In the genomic region with DNA sequence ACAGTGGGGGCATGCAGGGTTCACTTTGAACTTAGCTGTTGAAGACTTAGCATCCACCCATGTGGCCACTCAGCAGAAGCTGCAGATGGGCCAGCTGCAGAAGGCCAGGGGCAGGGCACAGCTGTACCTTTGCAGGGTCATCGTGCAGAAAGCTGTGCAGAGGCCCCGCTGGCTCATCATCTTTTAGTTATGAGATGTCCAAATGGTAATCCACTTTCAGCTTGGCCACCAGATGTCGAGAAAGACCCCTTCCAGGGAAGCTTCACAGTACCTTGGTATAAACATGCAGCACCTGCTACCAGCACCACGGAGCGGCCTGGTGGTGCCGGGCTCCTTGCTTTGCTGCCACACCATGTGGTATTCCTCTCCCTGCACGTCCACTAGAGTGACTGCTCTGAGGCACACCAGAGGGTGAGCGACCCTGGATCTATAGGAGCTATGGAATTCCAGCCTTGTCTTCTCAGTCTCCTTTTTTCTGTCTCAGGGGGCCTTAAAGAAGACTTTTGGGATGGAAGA, we compare ENCODE assay signal across 18 cellular contexts.
DNase-seq lines count a peak whose midpoint lies in the region; ATAC-seq and TF ChIP-seq lines count a peak whose summit lies in the region.
"Had no signal": no experiment of that assay in that cellular context is flagged by ENCODE, and none has a peak within 500 bp of the region (broad histone marks: within the 10 kb centered on the region; RNA-seq: fewer than 3 reads in every experiment).

No MANE protein-coding gene starts in this region.

- no peaks in the 10 kb centered on the region for H3K27me3 ChIP-seq in KMS-11 (ENCODE audit: insufficient read depth, low read depth)
- no peaks in the 10 kb centered on the region for H3K27me3 ChIP-seq in testis

- H3K4me1 ChIP-seq in KMS-11 (ENCODE audit: low read depth, poor library complexity, severe bottlenecking) (peaks cover 71% of the 10 kb centered on the region), testis (no peaks in the 10 kb centered on the region)

- no peaks in the 10 kb centered on the region for H4K20me1 ChIP-seq in KMS-11 (ENCODE audit: insufficient read depth)

- peak overlapping the region; percentile 20; the same call in 1 of the 2 replicates for H3K9ac ChIP-seq in KMS-11

- TF ChIP-seq POLR2A in testis (IDR thresholded peaks at IDR 0.05): no peak

- peak overlapping the region; percentile 85 for H3K4me2 ChIP-seq in KMS-11

- H3K36me3 ChIP-seq in KMS-11 (ENCODE audit: insufficient read depth): no peaks in the 10 kb centered on the region
- no peaks in the 10 kb centered on the region for H3K36me3 ChIP-seq in testis (ENCODE audit: low read depth, missing control alignments)

- 93 to 100% methylated on average over 1 to 8 of the region's 8 CpGs for WGBS in testis, 2 donors

- intact Hi-C loops in testis (cut with DNase I; ENCODE audit: low total_unique reads): no loop called here

- H3K27ac ChIP-seq in KMS-11 (peak overlapping the region; percentile 69), testis (no peak overlapping the region)
- H3K27ac ChIP-seq: 22Rv1, RWPE1 had no signal

- no peaks in the 10 kb centered on the region for H3K4me1 Mint-ChIP-seq in stimulated activated effector memory CD8-positive, alpha-beta T cell treated with anti-CD3 and anti-CD28 coated beads, Interleukin-12 subunit alpha, Interleukin-12 subunit beta, amount 100 ng/mL, for 72 hours

- no peaks in the 10 kb centered on the region for H3K9me3 Mint-ChIP-seq in stimulated activated effector memory CD8-positive, alpha-beta T cell treated with anti-CD3 and anti-CD28 coated beads, Interleukin-12 subunit alpha, Interleukin-12 subunit beta, amount 100 ng/mL, for 72 hours

- no peak overlapping the region for H3K27ac Mint-ChIP-seq in stimulated activated effector memory CD8-positive, alpha-beta T cell treated with anti-CD3 and anti-CD28 coated beads, Interleukin-12 subunit alpha, Interleukin-12 subunit beta, amount 100 ng/mL, for 72 hours
- H3K27ac Mint-ChIP-seq: IgD-negative memory B cell had no signal

- H3K36me3 Mint-ChIP-seq in stimulated activated effector memory CD8-positive, alpha-beta T cell treated with anti-CD3 and anti-CD28 coated beads, Interleukin-12 subunit alpha, Interleukin-12 subunit beta, amount 100 ng/mL, for 72 hours: no peaks in the 10 kb centered on the region
- H3K36me3 Mint-ChIP-seq: IgD-negative memory B cell had no signal

- H3K4me3 ChIP-seq in KMS-11 (IDR thresholded peaks at IDR 0.05; ENCODE audit: insufficient read depth, low read depth, low read length) (no peak overlapping the region), testis (no peak overlapping the region)
- H3K4me3 ChIP-seq: GM12878 had no signal

- H3K9me3 ChIP-seq in testis: no peaks in the 10 kb centered on the region

- peak overlapping the region; percentile 11; the same call in 1 of the 2 replicates for H2AFZ ChIP-seq in KMS-11 (ENCODE audit: low read depth)

- peak; percentile 31 for ATAC-seq in stimulated activated effector memory CD8-positive, alpha-beta T cell treated with anti-CD3 and anti-CD28 coated beads, Interleukin-12 subunit alpha, Interleukin-12 subunit beta, amount 100 ng/mL, for 72 hours

- peak; percentile 56 for DNase-seq in DMS 273 (lab: John Stamatoyannopoulos, UW; ENCODE audit: unreplicated experiment)
- no peak for DNase-seq in DMS 273 treated with DMSO at 0.1 percent for 48 hours (lab: John Stamatoyannopoulos, UW)
- DNase-seq in SHP77 (lab: John Stamatoyannopoulos, UW): peak; percentile 15 to 47
- no peak for DNase-seq in stimulated activated effector memory CD8-positive, alpha-beta T cell treated with anti-CD3 and anti-CD28 coated beads, Interleukin-12 subunit alpha, Interleukin-12 subunit beta, amount 100 ng/mL, for 72 hours (ENCODE audit: low spot score in 2 of 2)
- DNase-seq in testis: no peak
- DNase-seq in activated CD4-positive, alpha-beta T cell treated with anti-CD3 and anti-CD28 coated beads for 4 hours: no peak
- DNase-seq in NCI-H1436 (lab: John Stamatoyannopoulos, UW): no peak
- DNase-seq: NCI-H1048, NCI-H1417 treated with DMSO at 0.1 percent for 48 hours, NCI-H187 treated with DMSO at 0.1 percent for 48 hours, NCI-H2107, NCI-H446 treated with DMSO at 0.1 percent for 48 hours, NCI-H748 treated with DMSO at 0.1 percent for 48 hours had no signal

- no peak overlapping the region for H3K4me3 Mint-ChIP-seq in stimulated activated effector memory CD8-positive, alpha-beta T cell treated with anti-CD3 and anti-CD28 coated beads, Interleukin-12 subunit alpha, Interleukin-12 subunit beta, amount 100 ng/mL, for 72 hours
- H3K4me3 Mint-ChIP-seq: IgD-negative memory B cell had no signal

- TF ChIP-seq CTCF in KMS-11 (conservative IDR thresholded peaks at IDR 0.05; ENCODE audit: low read depth, low read length): no peak
- no peak for TF ChIP-seq CTCF in testis (IDR thresholded peaks at IDR 0.05)

- no peaks in the 10 kb centered on the region for H3K79me2 ChIP-seq in KMS-11 (ENCODE audit: insufficient read depth, low read depth)

Comparison
In these comparisons a context has a peak if more than half of its experiments do, and no peak if none do; other contexts are left out.
1. DNase-seq: peak in DMS 273 (single experiment) and SHP77 (2 of 2); none in DMS 273 treated with DMSO at 0.1 percent for 48 hours (single experiment), stimulated activated effector memory CD8-positive, alpha-beta T cell treated with anti-CD3 and anti-CD28 coated beads, Interleukin-12 subunit alpha, Interleukin-12 subunit beta, amount 100 ng/mL, for 72 hours (0 of 2), testis (single experiment), activated CD4-positive, alpha-beta T cell treated with anti-CD3 and anti-CD28 coated beads for 4 hours (0 of 2) and NCI-H1436 (single experiment).